ENCODE assay signal across 17 cellular contexts in the genomic region with DNA sequence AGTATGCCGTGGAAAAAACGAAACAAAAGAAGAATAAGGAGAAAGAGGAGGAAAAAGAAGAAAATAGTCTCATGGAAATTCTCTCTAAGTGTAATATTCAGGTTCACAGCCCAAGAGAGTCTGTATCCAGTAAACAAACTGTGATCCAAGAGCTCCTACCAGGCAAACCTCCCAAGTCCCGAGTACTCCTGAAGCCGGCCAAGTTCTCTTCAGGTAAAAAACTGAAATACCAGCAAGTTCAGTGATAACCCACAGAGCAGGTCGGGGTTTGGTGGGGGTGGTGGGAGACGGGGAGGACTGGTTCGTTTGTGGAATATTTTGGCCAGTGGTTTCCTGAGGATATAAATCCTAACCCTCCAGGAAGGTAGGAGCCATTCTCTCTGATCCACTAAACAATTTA. TPM values are rescaled to one million over a fixed set of nuclear protein-coding genes. Genes with fewer than 3 reads are reported as not detected.
DNase-seq lines count a peak whose midpoint lies in the region; ATAC-seq, FAIRE-seq and TF ChIP-seq lines count a peak whose summit lies in the region.
"Had no signal": no experiment of that assay in that cellular context is flagged by ENCODE, and none has a peak within 500 bp of the region (broad histone marks: within the 10 kb centered on the region; RNA-seq: fewer than 3 reads in every experiment).

No MANE protein-coding gene starts in this region.

- no peak overlapping the region for H3K27ac Mint-ChIP-seq in GM23338
- H3K27ac Mint-ChIP-seq in nephron progenitor cell = peak overlapping the region; percentile 30
- H3K27ac Mint-ChIP-seq: CD4-positive, CD25-positive, alpha-beta regulatory T cell; CD8-positive, alpha-beta memory T cell had no signal

- no peak overlapping the region for H3K4me3 ChIP-seq in GM23338
- no peak overlapping the region for H3K4me3 ChIP-seq in MM.1S (ENCODE audit: low read length)
- H3K4me3 ChIP-seq: HAP-1 had no signal

- H3K36me3 ChIP-seq in GM23338 (ENCODE audit: insufficient read depth) (no peaks in the 10 kb centered on the region), MM.1S (replicated peaks; ENCODE audit: insufficient read depth, low read length) (no peaks in the 10 kb centered on the region)
- H3K36me3 ChIP-seq: BE2C, HAP-1 had no signal

- H3K4me1 Mint-ChIP-seq in GM23338 (peaks cover 3% of the 10 kb centered on the region; the same call in 2 of the 3 replicates), nephron progenitor cell (peaks cover 32% of the 10 kb centered on the region)
- H3K4me1 Mint-ChIP-seq: CD4-positive, CD25-positive, alpha-beta regulatory T cell; CD8-positive, alpha-beta memory T cell had no signal

- H3K9me2 ChIP-seq in GM23338 (ENCODE audit: insufficient read depth) (no peaks in the 10 kb centered on the region), MM.1S (replicated peaks; ENCODE audit: insufficient read depth, low read length) (no peaks in the 10 kb centered on the region)

- no peaks in the 10 kb centered on the region for H3K27me3 Mint-ChIP-seq in GM23338 (ENCODE audit: insufficient read depth, low read depth, poor library complexity)
- peaks cover 7% of the 10 kb centered on the region for H3K27me3 Mint-ChIP-seq in nephron progenitor cell (ENCODE audit: low read depth, poor library complexity)

- H3K9me3 Mint-ChIP-seq in GM23338 = no peaks in the 10 kb centered on the region
- no peaks in the 10 kb centered on the region for H3K9me3 Mint-ChIP-seq in nephron progenitor cell
- H3K9me3 Mint-ChIP-seq: CD4-positive, CD25-positive, alpha-beta regulatory T cell; CD8-positive, alpha-beta memory T cell had no signal

- H3K4me1 ChIP-seq in GM23338 (ENCODE audit: insufficient read depth) = no peaks in the 10 kb centered on the region
- H3K4me1 ChIP-seq in MM.1S (ENCODE audit: low read length) = no peaks in the 10 kb centered on the region
- H3K4me1 ChIP-seq: BE2C, HAP-1 had no signal

- DNase-seq in GM23338 (ENCODE audit: low spot score) (no peak), MM.1S (no peak), nephron progenitor cell (no peak), D721Med (ENCODE audit: insufficient read length, low spot score) (no peak), HUDEP-2 (lab: John Stamatoyannopoulos, UW; ENCODE audit: unreplicated experiment in 76 of 76) (no peak), posterior cingulate gyrus (no peak)
- DNase-seq: BE2C; C1 segment of cervical spinal cord; CD4-positive, CD25-positive, alpha-beta regulatory T cell; CD8-positive, alpha-beta memory T cell; COR-L47 had no signal

- no peak for FAIRE-seq in D721Med (lab: Jason Lieb, UNC)
- FAIRE-seq: G401.6, GM12891, GM19239, HTR-8/SVneo had no signal

- intact Hi-C loops in posterior cingulate gyrus (cut with DNase I) = no loop called here

- H3K79me2 ChIP-seq in GM23338 (replicated peaks; ENCODE audit: insufficient read depth) (no peaks in the 10 kb centered on the region), MM.1S (ENCODE audit: low read length) (no peaks in the 10 kb centered on the region)

- H4K20me1 ChIP-seq in GM23338 (replicated peaks; ENCODE audit: insufficient read depth) (no peaks in the 10 kb centered on the region), MM.1S (ENCODE audit: insufficient read depth, low read length) (no peaks in the 10 kb centered on the region)

- H2AFZ ChIP-seq in GM23338 = peak overlapping the region; percentile 59; the same call in 1 of the 2 replicates
- no peak overlapping the region for H2AFZ ChIP-seq in MM.1S (ENCODE audit: low read length)

- H3K27me3 ChIP-seq in GM23338 (ENCODE audit: insufficient read depth) = no peaks in the 10 kb centered on the region
- H3K27me3 ChIP-seq in MM.1S (replicated peaks; ENCODE audit: insufficient read depth, low read length) = no peaks in the 10 kb centered on the region
- H3K27me3 ChIP-seq: BE2C had no signal

- H3K27ac ChIP-seq in GM23338 (ENCODE audit: low read depth) (no peak overlapping the region), MM.1S (ENCODE audit: low read length) (no peak overlapping the region)

- no peak for ATAC-seq in GM23338

- no peak for TF ChIP-seq CTCF in GM23338 (conservative IDR thresholded peaks at IDR 0.05; ENCODE audit: low read depth in 2 of 2)
- no peak for TF ChIP-seq CTCF in MM.1S (IDR thresholded peaks at IDR 0.05; ENCODE audit: low read length)
- TF ChIP-seq CTCF in nephron progenitor cell (IDR thresholded peaks at IDR 0.05) = no peak
- TF ChIP-seq CTCF in D721Med (IDR thresholded peaks at IDR 0.05; ENCODE audit: insufficient read depth, missing control alignments) = no peak

- H3K36me3 Mint-ChIP-seq in GM23338 (ENCODE audit: low read depth) (no peaks in the 10 kb centered on the region), nephron progenitor cell (ENCODE audit: low read depth) (no peaks in the 10 kb centered on the region)
- H3K36me3 Mint-ChIP-seq: CD4-positive, CD25-positive, alpha-beta regulatory T cell had no signal

- H3K4me3 Mint-ChIP-seq in GM23338 (no peak overlapping the region), nephron progenitor cell (no peak overlapping the region)
- H3K4me3 Mint-ChIP-seq: CD4-positive, CD25-positive, alpha-beta regulatory T cell; CD8-positive, alpha-beta memory T cell had no signal

- no peak overlapping the region for H3K9ac ChIP-seq in MM.1S (ENCODE audit: low read length)

- H3K4me2 ChIP-seq in GM23338 (no peak overlapping the region), MM.1S (ENCODE audit: low read depth, low read length) (peak overlapping the region; percentile 20)

- H3K9me3 ChIP-seq in MM.1S (replicated peaks; ENCODE audit: insufficient read depth, low read length) = no peaks in the 10 kb centered on the region
- H3K9me3 ChIP-seq: BE2C, HAP-1 had no signal

- no peaks in the 10 kb centered on the region for H3F3A ChIP-seq in GM23338 (replicated peaks; ENCODE audit: low read depth)
- H3F3A ChIP-seq in MM.1S (ENCODE audit: insufficient read depth, low read length) = no peaks in the 10 kb centered on the region

TF ChIP-seq in GM23338, 12 proteins besides CTCF, POLR2A, EP300 and RAD21 (continues in another document):
- TF ChIP-seq ZNF114 (CRISPR knock-in tag; IDR thresholded peaks at IDR 0.05) (no peak), CREB1 (CRISPR knock-in tag; IDR thresholded peaks at IDR 0.05; ENCODE audit: low read depth) (no peak), NANOG (IDR thresholded peaks at IDR 0.05; ENCODE audit: borderline replicate concordance) (no peak)
- TF ChIP-seq, protein P1, sequence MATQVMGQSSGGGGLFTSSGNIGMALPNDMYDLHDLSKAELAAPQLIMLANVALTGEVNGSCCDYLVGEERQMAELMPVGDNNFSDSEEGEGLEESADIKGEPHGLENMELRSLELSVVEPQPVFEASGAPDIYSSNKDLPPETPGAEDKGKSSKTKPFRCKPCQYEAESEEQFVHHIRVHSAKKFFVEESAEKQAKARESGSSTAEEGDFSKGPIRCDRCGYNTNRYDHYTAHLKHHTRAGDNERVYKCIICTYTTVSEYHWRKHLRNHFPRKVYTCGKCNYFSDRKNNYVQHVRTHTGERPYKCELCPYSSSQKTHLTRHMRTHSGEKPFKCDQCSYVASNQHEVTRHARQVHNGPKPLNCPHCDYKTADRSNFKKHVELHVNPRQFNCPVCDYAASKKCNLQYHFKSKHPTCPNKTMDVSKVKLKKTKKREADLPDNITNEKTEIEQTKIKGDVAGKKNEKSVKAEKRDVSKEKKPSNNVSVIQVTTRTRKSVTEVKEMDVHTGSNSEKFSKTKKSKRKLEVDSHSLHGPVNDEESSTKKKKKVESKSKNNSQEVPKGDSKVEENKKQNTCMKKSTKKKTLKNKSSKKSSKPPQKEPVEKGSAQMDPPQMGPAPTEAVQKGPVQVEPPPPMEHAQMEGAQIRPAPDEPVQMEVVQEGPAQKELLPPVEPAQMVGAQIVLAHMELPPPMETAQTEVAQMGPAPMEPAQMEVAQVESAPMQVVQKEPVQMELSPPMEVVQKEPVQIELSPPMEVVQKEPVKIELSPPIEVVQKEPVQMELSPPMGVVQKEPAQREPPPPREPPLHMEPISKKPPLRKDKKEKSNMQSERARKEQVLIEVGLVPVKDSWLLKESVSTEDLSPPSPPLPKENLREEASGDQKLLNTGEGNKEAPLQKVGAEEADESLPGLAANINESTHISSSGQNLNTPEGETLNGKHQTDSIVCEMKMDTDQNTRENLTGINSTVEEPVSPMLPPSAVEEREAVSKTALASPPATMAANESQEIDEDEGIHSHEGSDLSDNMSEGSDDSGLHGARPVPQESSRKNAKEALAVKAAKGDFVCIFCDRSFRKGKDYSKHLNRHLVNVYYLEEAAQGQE (IDR thresholded peaks at IDR 0.05; ENCODE audit: unreplicated experiment) = no peak

RNA-seq across cellular contexts. Expression of a gene that starts 8.5 kb away (rescaled TPM):
- total RNA-seq in GM23338 (2014; rRNA removed; shearing (Covaris generic)) = 27.4 and 40.5 TPM in 2 replicates
- polyA plus RNA-seq in GM23338 (2016; fragmentation: Nextera tagmentation; extraction: Ambion mirVana) = 25.0 and 26.3 TPM in 2 replicates

RNA-seq across cellular contexts. Expression of a gene that starts 28.6 kb away (rescaled TPM):
- 0.07 TPM in 1 of 2 replicates, not detected in the other for total RNA-seq in GM23338 (2014; rRNA removed; shearing (Covaris generic))
- not detected in 2 replicates for polyA plus RNA-seq in GM23338 (2016; fragmentation: Nextera tagmentation; extraction: Ambion mirVana)
- total RNA-seq: A172; CD4-positive, CD25-positive, alpha-beta regulatory T cell had no signal
- polyA plus RNA-seq: CD4-positive, CD25-positive, alpha-beta regulatory T cell; CD8-positive, alpha-beta memory T cell had no signal
